In genomic region chr3:143977326-143978262, GRCh38 we compare ENCODE assay signal across 8 cellular contexts. TPM values are rescaled to one million over a fixed set of nuclear protein-coding genes. Genes with fewer than 3 reads are reported as not detected.
DNase-seq lines count a peak whose midpoint lies in the region; ATAC-seq and TF ChIP-seq lines count a peak whose summit lies in the region.

No MANE protein-coding gene starts in this region.

- H3K9me3 Mint-ChIP-seq in CD4-positive, alpha-beta memory T cell, result no peaks in the 10 kb centered on the region

- ATAC-seq in HG03571 (IDR thresholded peaks at IDR 0.05; ENCODE audit: unreplicated experiment) (peak; percentile 39), HG02970 (IDR thresholded peaks at IDR 0.05; ENCODE audit: low FRiP score, unreplicated experiment) (no peak)

- TF ChIP-seq CTCF in GM20000 (IDR thresholded peaks at IDR 0.05; ENCODE audit: extremely low read depth, missing control alignments), result no peak

- CTCF ChIA-PET in CD4-positive, alpha-beta memory T cell (lab: Charles Lee; ENCODE audit: partially characterized antibody), result interaction anchor here (0.8 to 1.0 kb wide), 3 partner anchors 92 to 148 kb away, joined by 3 to 5 read pairs (median 3); no protein-coding TSS in a partner anchor

- H3K36me3 ChIP-seq in CD4-positive, alpha-beta memory T cell (ENCODE audit: insufficient read depth, low read length), result no peaks in the 10 kb centered on the region

- H3K27ac Mint-ChIP-seq in CD4-positive, alpha-beta memory T cell, result peak overlapping the region in 1 of 7 donors; percentile 2

- no peaks in the 10 kb centered on the region for H3K27me3 ChIP-seq in CD4-positive, alpha-beta memory T cell (ENCODE audit: insufficient read depth, low read length)

- H3K27me3 Mint-ChIP-seq in CD4-positive, alpha-beta memory T cell, result no peaks in the 10 kb centered on the region

- no peak overlapping the region for H3K27ac ChIP-seq in CD4-positive, alpha-beta memory T cell (ENCODE audit: low read depth, low read length)
- peak overlapping the region in 13 of 21 experiments; percentile 0 to 59 (median 45) for H3K27ac ChIP-seq in skin epidermis

- no peak overlapping the region for H3K4me3 ChIP-seq in CD4-positive, alpha-beta memory T cell (ENCODE audit: low read length in 2 of 2)
- no peak overlapping the region for H3K4me3 ChIP-seq in skin epidermis

- H3K4me1 ChIP-seq in CD4-positive, alpha-beta memory T cell (ENCODE audit: insufficient read depth, low read length), result peaks cover 53% of the 10 kb centered on the region

- no peak for DNase-seq in CD4-positive, alpha-beta memory T cell
- DNase-seq in GM20000 (ENCODE audit: low spot score) (peak; percentile 23), cerebellar cortex (ENCODE audit: low spot score) (peak; percentile 46), LoVo (ENCODE audit: low spot score) (no peak), NCI-H1092 treated with DMSO at 0.1 percent for 48 hours (lab: John Stamatoyannopoulos, UW) (no peak)

- peaks cover 5 to 6% of the 10 kb centered on the region in 2 donors for H3K36me3 Mint-ChIP-seq in CD4-positive, alpha-beta memory T cell

- intact Hi-C loops in CD4-positive, alpha-beta memory T cell (cut with micrococcal nuclease), result loop anchor here (10.0 kb wide), 1 partner anchor 1533 kb away; the partner anchor contains the start of gene XRN1

- H3K4me1 Mint-ChIP-seq in CD4-positive, alpha-beta memory T cell, result peaks cover 37 to 78% (median 52%) of the 10 kb centered on the region in 4 donors

- peak overlapping the region in 5 of 8 donors; percentile 4 to 65 (median 36) for H3K4me3 Mint-ChIP-seq in CD4-positive, alpha-beta memory T cell

- POLR2A ChIA-PET in CD4-positive, alpha-beta memory T cell (lab: Charles Lee; ENCODE audit: partially characterized antibody), result no interaction called here

- H3K9me3 ChIP-seq in CD4-positive, alpha-beta memory T cell (ENCODE audit: control insufficient read depth in 1 of 2, low read length in 2 of 2), result no peaks in the 10 kb centered on the region

RNA-seq across cellular contexts. Expression of gene DIPK2A, which starts 6.0 kb away (rescaled TPM):
- total RNA-seq in CD4-positive, alpha-beta memory T cell, result 10 to 100 TPM; 22.0 to 22.8 TPM
- 1 to 10 TPM; 7.8 to 9.7 TPM for polyA plus RNA-seq in CD4-positive, alpha-beta memory T cell

Comparison
In these comparisons a context has a peak if more than half of its experiments do, and no peak if none do; other contexts are left out.
1. DNase-seq: peak in GM20000 (single experiment) and cerebellar cortex (single experiment); none in CD4-positive, alpha-beta memory T cell (0 of 5), LoVo (single experiment) and NCI-H1092 treated with DMSO at 0.1 percent for 48 hours (single experiment).